In the genomic region with DNA sequence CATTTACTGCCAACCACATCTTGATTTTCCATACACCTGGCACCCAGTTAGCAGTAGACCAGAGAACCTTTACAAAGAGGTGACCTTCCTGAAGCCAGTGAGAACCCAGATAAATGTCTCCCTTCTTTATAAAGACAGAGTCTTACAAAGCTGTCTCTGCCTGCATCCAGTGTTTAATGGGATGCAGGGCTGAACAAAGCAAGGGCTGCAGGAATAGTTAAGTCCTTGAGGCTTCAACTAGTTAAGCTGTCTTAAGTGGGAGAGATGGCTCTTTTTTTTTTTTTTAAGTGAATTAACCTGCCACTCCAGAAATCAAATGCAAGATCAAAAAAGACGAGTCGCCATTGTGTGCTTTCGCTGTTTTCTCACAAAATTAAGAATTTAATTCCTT, we compare ENCODE assay signal across 8 cellular contexts. TPM values are rescaled to one million over a fixed set of nuclear protein-coding genes. Genes with fewer than 3 reads are reported as not detected.
DNase-seq lines count a peak whose midpoint lies in the region; ATAC-seq and TF ChIP-seq lines count a peak whose summit lies in the region.

No MANE protein-coding gene starts in this region.

- no peak overlapping the region for H3K27ac Mint-ChIP-seq in activated CD4-positive, alpha-beta T cell treated with anti-CD3 and anti-CD28 coated beads, Interleukin-2, amount 10 ng/mL, durations not matched to agents 24 days and 14 days

- H3K9me3 ChIP-seq in adipocyte (ENCODE audit: control insufficient read depth, low read length): no peaks in the 10 kb centered on the region
- no peaks in the 10 kb centered on the region for H3K9me3 ChIP-seq in left lung
- no peaks in the 10 kb centered on the region for H3K9me3 ChIP-seq in testis

- H3K4me3 ChIP-seq in adipocyte (ENCODE audit: low read length) (peak overlapping the region; percentile 90), left lung (peak overlapping the region; percentile 45 to 68), testis (peak overlapping the region in 1 of 2 donors; percentile 76)

- H3K27ac ChIP-seq in left lung (no peak overlapping the region), testis (peak overlapping the region; percentile 93 to 98)

- no peaks in the 10 kb centered on the region for H3K27me3 ChIP-seq in adipocyte (replicated peaks; ENCODE audit: control insufficient read depth, insufficient read depth, low read length)
- H3K27me3 ChIP-seq in left lung: no peaks in the 10 kb centered on the region
- H3K27me3 ChIP-seq in testis: no peaks in the 10 kb centered on the region

- no peaks in the 10 kb centered on the region for H3K27me3 Mint-ChIP-seq in activated CD4-positive, alpha-beta T cell treated with anti-CD3 and anti-CD28 coated beads, Interleukin-2, amount 10 ng/mL, durations not matched to agents 24 days and 14 days

- H3K36me3 ChIP-seq in adipocyte (ENCODE audit: control insufficient read depth, insufficient read depth, low read length, severe bottlenecking) (peaks cover 19% of the 10 kb centered on the region), left lung (no peaks in the 10 kb centered on the region), testis (ENCODE audit: low read depth, missing control alignments) (no peaks in the 10 kb centered on the region)

- H3K4me1 Mint-ChIP-seq in activated CD4-positive, alpha-beta T cell treated with anti-CD3 and anti-CD28 coated beads, Interleukin-2, amount 10 ng/mL, durations not matched to agents 24 days and 14 days: peaks cover 42% of the 10 kb centered on the region

- H3K36me3 Mint-ChIP-seq in activated CD4-positive, alpha-beta T cell treated with anti-CD3 and anti-CD28 coated beads, Interleukin-2, amount 10 ng/mL, durations not matched to agents 24 days and 14 days (ENCODE audit: low read depth): peaks cover 27% of the 10 kb centered on the region

- TF ChIP-seq CTCF in left lung (IDR thresholded peaks at IDR 0.05) (no peak), testis (IDR thresholded peaks at IDR 0.05) (no peak)

- WGBS in testis, 2 donors: 70 to 73% methylated on average over 3 of the region's 3 CpGs

- H3K4me3 Mint-ChIP-seq in activated CD4-positive, alpha-beta T cell treated with anti-CD3 and anti-CD28 coated beads, Interleukin-2, amount 10 ng/mL, durations not matched to agents 24 days and 14 days: peak overlapping the region; percentile 99

- H3K9me3 Mint-ChIP-seq in activated CD4-positive, alpha-beta T cell treated with anti-CD3 and anti-CD28 coated beads, Interleukin-2, amount 10 ng/mL, durations not matched to agents 24 days and 14 days: no peaks in the 10 kb centered on the region

- TF ChIP-seq POLR2A in testis (IDR thresholded peaks at IDR 0.05): no peak

- intact Hi-C loops in activated CD4-positive, alpha-beta T cell treated with anti-CD3 and anti-CD28 coated beads, Interleukin-2, amount 10 ng/mL, durations not matched to agents 24 days and 14 days (cut with micrococcal nuclease): no loop called here
- intact Hi-C loops in left lung (cut with DNase I): loop anchor here (10.0 kb wide), 2 partner anchors 211 to 441 kb away; a partner anchor contains a TSS
- intact Hi-C loops in testis (cut with DNase I; ENCODE audit: low total_unique reads): loop anchor here (10.0 kb wide), 2 partner anchors 351 to 441 kb away; a partner anchor contains a TSS

- peaks cover 74% of the 10 kb centered on the region for H3K4me1 ChIP-seq in adipocyte (ENCODE audit: control insufficient read depth, insufficient read depth, low read length)
- peaks cover 19 to 65% of the 10 kb centered on the region in 2 donors for H3K4me1 ChIP-seq in left lung
- peaks cover 31% of the 10 kb centered on the region for H3K4me1 ChIP-seq in testis

- peak overlapping the region; percentile 95 for H3K9ac ChIP-seq in adipocyte (ENCODE audit: low read length)

- DNase-seq in activated CD4-positive, alpha-beta T cell treated with anti-CD3 and anti-CD28 coated beads, Interleukin-2, amount 10 ng/mL, durations not matched to agents 24 days and 14 days: no peak
- DNase-seq in activated CD4-positive, alpha-beta T cell treated with anti-CD3 and anti-CD28 coated beads for 48 hours: no peak
- DNase-seq in adipocyte (ENCODE audit: low read depth) (no peak), left lung (no peak), testis (no peak), AG08396 (ENCODE audit: low spot score) (no peak), A172 (ENCODE audit: low spot score) (no peak)

- ATAC-seq in left lung (no peak), HG03442 (IDR thresholded peaks at IDR 0.05; ENCODE audit: unreplicated experiment) (no peak)

RNA-seq across cellular contexts. Expression of a gene that starts 1.5 kb away (rescaled TPM):
- total RNA-seq in activated CD4-positive, alpha-beta T cell treated with anti-CD3 and anti-CD28 coated beads, Interleukin-2, amount 10 ng/mL, durations not matched to agents 24 days and 14 days: 67.1 and 75.3 TPM in 2 replicates
- 100 to 1,000 TPM in 1 of 2 donors, 10 to 100 TPM in 1; 79.3 to 116 TPM for total RNA-seq in left lung
- 10 to 100 TPM; 48.5 to 59.1 TPM for total RNA-seq in testis
- polyA plus RNA-seq in testis (ENCODE audit: insufficient read depth, low read depth, low replicate concordance): 64.3 TPM
- 36.6 and 37.6 TPM in 2 replicates for total RNA-seq in A172 (2014; rRNA removed; shearing (Covaris generic))

RNA-seq across cellular contexts. Expression of a gene that starts 48.4 kb away (rescaled TPM):
- 41.0 and 43.8 TPM in 2 replicates for total RNA-seq in activated CD4-positive, alpha-beta T cell treated with anti-CD3 and anti-CD28 coated beads, Interleukin-2, amount 10 ng/mL, durations not matched to agents 24 days and 14 days
- total RNA-seq in left lung (10 to 100 TPM; 32.7 to 33.9 TPM), testis (100 to 1,000 TPM in 1 of 2 donors, 10 to 100 TPM in 1; 85.8 to 103 TPM)
- polyA plus RNA-seq in testis (ENCODE audit: insufficient read depth, low read depth, low replicate concordance): 49.9 TPM
- 24.4 and 25.7 TPM in 2 replicates for total RNA-seq in A172 (2014; rRNA removed; shearing (Covaris generic))

Comparison
In these comparisons a context has a peak if more than half of its experiments do, and no peak if none do; other contexts are left out.
1. H3K27ac ChIP-seq: peak in testis (2 of 2); none in left lung (0 of 2).